Comparison of ENCODE assay signal across 21 cellular contexts in the genomic region with DNA sequence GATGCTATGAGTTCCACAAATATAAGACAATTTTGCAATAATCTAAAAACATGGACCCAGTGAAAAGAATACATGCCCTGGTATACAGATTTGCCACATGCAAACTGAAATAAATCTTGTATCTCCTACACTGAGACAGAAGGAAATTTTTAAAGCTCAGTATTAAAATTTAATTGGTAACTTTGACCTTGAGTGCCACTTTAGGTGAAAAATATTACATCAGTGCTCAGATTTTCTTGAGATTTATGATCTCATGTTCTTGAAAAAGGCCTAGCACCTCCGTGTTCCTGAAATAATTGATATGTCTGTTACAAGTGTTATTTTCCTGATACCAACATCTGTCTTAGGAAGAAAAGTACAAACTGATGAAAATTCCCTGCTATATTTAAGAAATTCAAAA.
DNase-seq lines count a peak whose midpoint lies in the region; FAIRE-seq and TF ChIP-seq lines count a peak whose summit lies in the region.
"Had no signal": no experiment of that assay in that cellular context is flagged by ENCODE, and none has a peak within 500 bp of the region (broad histone marks: within the 10 kb centered on the region; RNA-seq: fewer than 3 reads in every experiment).

No MANE protein-coding gene starts in this region.

- H3K27me3 ChIP-seq in suprapubic skin (no peaks in the 10 kb centered on the region), A673 (replicated peaks; ENCODE audit: insufficient read depth, low read depth, low read length, poor library complexity) (no peaks in the 10 kb centered on the region)
- H3K27me3 ChIP-seq: BLaER1 had no signal

- no peak for TF ChIP-seq POLR2A in suprapubic skin (IDR thresholded peaks at IDR 0.05)

- peak; percentile 35 for DNase-seq in DMS 273 (lab: John Stamatoyannopoulos, UW; ENCODE audit: unreplicated experiment)
- DNase-seq in DMS 273 treated with DMSO at 0.1 percent for 48 hours (lab: John Stamatoyannopoulos, UW), result no peak
- DNase-seq in D721Med (ENCODE audit: insufficient read length, low spot score), result no peak
- DNase-seq in suprapubic skin (ENCODE audit: low spot score in 2 of 2), result no peak
- DNase-seq in A673 (ENCODE audit: low spot score), result no peak
- DNase-seq in hepatic stellate cell (ENCODE audit: low spot score), result no peak
- DNase-seq: CD4-positive, CD25-positive, alpha-beta regulatory T cell; DND-41; HCEC 1CT; Karpas-422; NCI-H1092 treated with DMSO at 0.1 percent for 48 hours; NCI-H1436; NCI-H187 treated with DMSO at 0.1 percent for 48 hours; NCI-H526; NCI-H82 had no signal

- BruUV-seq in A673 (replicated peaks; lab: Mats Ljungman, UMichigan), result no TSS peak

- H3K4me3 ChIP-seq in suprapubic skin (no peak overlapping the region), A673 (ENCODE audit: low read depth, low read length, poor library complexity, severe bottlenecking) (no peak overlapping the region)
- H3K4me3 ChIP-seq: BLaER1 had no signal

- H3K27ac ChIP-seq in VCaP (0 out of 2 replicates have a peak overlapping the region, but pooled peaks have one; percentile 23), suprapubic skin (peak overlapping the region; percentile 1), A673 (ENCODE audit: low read depth, low read length, poor library complexity, severe bottlenecking) (no peak overlapping the region)
- H3K27ac ChIP-seq: 22Rv1, BLaER1, HL-60 had no signal

- POLR2A ChIA-PET in A673 (lab: Charles Lee; ENCODE audit: low non-redundant PET), result no interaction called here

- intact Hi-C loops in A673 (cut with micrococcal nuclease; ENCODE audit: unreplicated experiment), result no loop called here

- H3K4me1 ChIP-seq in suprapubic skin (peaks cover 53% of the 10 kb centered on the region), A673 (ENCODE audit: insufficient read depth, low read length, poor library complexity, severe bottlenecking) (peaks cover 9% of the 10 kb centered on the region)
- H3K4me1 ChIP-seq: BLaER1 had no signal

- 53% methylated on average over 1 of the region's 1 CpG for WGBS in suprapubic skin

- CTCF ChIA-PET in A673 (lab: Charles Lee), result no interaction called here

- H3K9me3 ChIP-seq in suprapubic skin (no peaks in the 10 kb centered on the region), A673 (ENCODE audit: low read depth, low read length, poor library complexity, severe bottlenecking) (no peaks in the 10 kb centered on the region)

- TF ChIP-seq EP300 in suprapubic skin (IDR thresholded peaks at IDR 0.05), result no peak

- peak; percentile 32 for FAIRE-seq in D721Med (lab: Jason Lieb, UNC)
- FAIRE-seq: GM12892, H1 had no signal

- TF ChIP-seq CTCF in D721Med (IDR thresholded peaks at IDR 0.05; ENCODE audit: insufficient read depth, missing control alignments), result no peak
- no peak for TF ChIP-seq CTCF in VCaP (conservative IDR thresholded peaks at IDR 0.05)
- no peak for TF ChIP-seq CTCF in suprapubic skin (IDR thresholded peaks at IDR 0.05)
- no peak for TF ChIP-seq CTCF in A673 (conservative IDR thresholded peaks at IDR 0.05; ENCODE audit: low read depth, low read length)

- H3K36me3 ChIP-seq in suprapubic skin (peaks cover 4% of the 10 kb centered on the region), A673 (ENCODE audit: insufficient read depth, low read length, poor library complexity, severe bottlenecking) (no peaks in the 10 kb centered on the region)
